14 cellular contexts compared by ENCODE assay signal in the genomic region with DNA sequence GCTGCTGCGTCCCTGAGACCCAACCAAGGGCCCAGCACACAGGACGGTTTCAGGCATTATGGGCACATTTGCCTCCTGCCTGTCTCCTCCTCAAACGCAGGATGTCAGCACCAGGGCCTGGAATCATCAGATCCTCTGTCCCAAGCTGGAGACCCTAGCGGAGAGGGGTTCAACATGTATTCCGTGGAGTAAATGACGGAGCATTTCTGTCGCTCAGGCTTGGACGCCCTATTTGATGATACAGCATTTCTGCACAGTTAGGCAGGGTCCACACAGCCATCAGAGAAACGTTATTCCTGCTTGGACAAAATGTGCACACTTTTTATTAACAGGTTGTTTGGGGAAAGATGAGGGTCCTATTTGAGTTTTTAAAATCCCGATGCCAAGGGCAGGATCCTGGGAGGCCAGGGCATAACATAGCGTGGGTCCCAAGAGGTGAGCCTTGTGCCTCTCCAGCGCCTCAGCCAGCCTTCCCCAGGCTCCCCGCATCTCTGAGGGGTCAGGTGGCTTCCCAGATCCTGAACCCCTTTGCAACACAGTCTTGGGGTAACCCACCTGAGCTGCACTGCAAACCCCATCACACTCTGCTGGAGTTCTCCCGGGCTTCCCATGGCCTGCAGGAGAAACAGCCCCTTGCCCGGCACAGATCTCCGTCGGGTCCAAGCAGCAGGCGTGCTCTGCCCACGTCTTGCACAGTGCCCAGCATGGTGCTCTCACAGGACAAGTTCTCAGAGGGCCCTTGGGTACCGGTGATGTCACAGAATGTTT.
DNase-seq lines count a peak whose midpoint lies in the region; ATAC-seq, FAIRE-seq and TF ChIP-seq lines count a peak whose summit lies in the region.
"Had no signal": no experiment of that assay in that cellular context is flagged by ENCODE, and none has a peak within 500 bp of the region (broad histone marks: within the 10 kb centered on the region; RNA-seq: fewer than 3 reads in every experiment).

No MANE protein-coding gene starts in this region.

- H3K9me3 ChIP-seq in HepG2 (ENCODE audit: low read length) (no peaks in the 10 kb centered on the region), right lobe of liver (no peaks in the 10 kb centered on the region), H1 (ENCODE audit: insufficient read depth in 2 of 2, low read depth in 1 of 2, low read length in 1 of 2) (no peaks in the 10 kb centered on the region; a peak in 1 of 4 replicates), small intestine (ENCODE audit: control insufficient read depth, low read depth) (no peaks in the 10 kb centered on the region), upper lobe of right lung (no peaks in the 10 kb centered on the region)

- no peak overlapping the region for H2BK20ac ChIP-seq in H1 (ENCODE audit: low read length)

- no peak overlapping the region for H3K4ac ChIP-seq in H1 (replicated peaks; ENCODE audit: insufficient read length, low read depth, low read length)

- H2BK120ac ChIP-seq in H1 (replicated peaks; ENCODE audit: low read depth, low read length): no peak overlapping the region

- no peak overlapping the region for H3K23ac ChIP-seq in H1 (ENCODE audit: insufficient read length)

- H3K14ac ChIP-seq in H1 (ENCODE audit: insufficient read length): no peak overlapping the region

- intact Hi-C loops in HepG2 (cut with micrococcal nuclease; ENCODE audit: unreplicated experiment): no loop called here
- intact Hi-C loops in right lobe of liver (cut with DNase I): no loop called here
- intact Hi-C loops in sciatic nerve (cut with DNase I): no loop called here
- intact Hi-C loops in upper lobe of right lung (cut with DNase I): no loop called here

- BruUV-seq in HepG2 (replicated peaks; lab: Mats Ljungman, UMichigan): no TSS peak

- H3K9ac ChIP-seq in HepG2 (ENCODE audit: insufficient read depth, low read depth, low read length) (no peak overlapping the region), H1 (replicated peaks in 1 of 4; ENCODE audit: extremely low read depth in 1 of 4, low read depth in 3 of 4, low read length in 3 of 4) (no peak overlapping the region)

- H3K27me3 ChIP-seq in HepG2 (ENCODE audit: control insufficient read depth in 1 of 2, insufficient read depth in 2 of 2, low read length in 2 of 2) (peaks cover 0 to 9% of the 10 kb centered on the region in 2 experiments; a peak in 4 of 5 replicates), right lobe of liver (no peaks in the 10 kb centered on the region), H1 (replicated peaks in 1 of 4; ENCODE audit: control insufficient read depth in 3 of 4, extremely low read depth in 1 of 4, insufficient read depth in 3 of 4, low read length in 3 of 4) (no peaks in the 10 kb centered on the region), small intestine (ENCODE audit: control insufficient read depth in 2 of 2, insufficient read depth in 2 of 2, low read length in 2 of 2) (no peaks in the 10 kb centered on the region), upper lobe of right lung (peaks cover 4% of the 10 kb centered on the region)

- no peak overlapping the region for H4K91ac ChIP-seq in H1 (replicated peaks; ENCODE audit: insufficient read length, low read length)

- H3K79me2 ChIP-seq in HepG2 (ENCODE audit: insufficient read depth, low read length): no peaks in the 10 kb centered on the region
- peaks cover 0 to 2% of the 10 kb centered on the region in 2 experiments; a peak in 1 of 4 replicates for H3K79me2 ChIP-seq in H1 (ENCODE audit: control insufficient read depth in 1 of 2, insufficient read depth in 2 of 2, low read length in 2 of 2)

- WGBS in HepG2 (ENCODE audit: low lambda C conversion rate): 44% methylated on average over 20 of the region's 20 CpGs
- 59% methylated on average over 6 of the region's 20 CpGs for WGBS in right lobe of liver (ENCODE audit: insufficient coverage, low coverage, low lambda C conversion rate, missing lambda C conversion rate)
- WGBS in H1 (ENCODE audit: extremely low coverage in 1 of 2, insufficient coverage in 1 of 2, insufficient read length in 1 of 2, insufficient replicate concordance in 2 of 2, low coverage in 1 of 2, low lambda C conversion rate in 2 of 2, missing lambda C conversion rate in 1 of 2), 2 experiments: 92% methylated on average over 20 of the region's 20 CpGs; no CpG with 5 or more reads in 1 of the 2 experiments
- 87 to 90% (median 88%) methylated on average over 20 of the region's 20 CpGs for WGBS in small intestine, 3 donors

- no peak overlapping the region for H4K8ac ChIP-seq in H1 (ENCODE audit: extremely low read depth, insufficient read depth, low read length)

- H2AFZ ChIP-seq in HepG2 (ENCODE audit: low read length): no peak overlapping the region
- H2AFZ ChIP-seq in H1 (ENCODE audit: low read length): 0 out of 2 replicates have a peak overlapping the region, but pooled peaks have one; percentile 44

- POLR2A ChIA-PET in HepG2 (lab: Yijun Ruan, JAX) (no interaction called here), H1 (lab: Charles Lee; ENCODE audit: partially characterized antibody) (no interaction called here)

- no peak overlapping the region for H2BK15ac ChIP-seq in H1 (ENCODE audit: low read length)

- DNase-seq in HepG2 (ENCODE audit: low spot score): no peak
- no peak for DNase-seq in right lobe of liver
- no peak for DNase-seq in H1 (ENCODE audit: low read depth in 1 of 2, low spot score in 2 of 2)
- peak; percentile 28 for DNase-seq in sciatic nerve (ENCODE audit: low spot score)
- no peak for DNase-seq in small intestine
- DNase-seq in upper lobe of right lung: no peak
- no peak for DNase-seq in glomerular visceral epithelial cell (ENCODE audit: extremely low spot score)
- DNase-seq: C1 segment of cervical spinal cord; CD4-positive, alpha-beta memory T cell; DMS79 had no signal

- no peaks in the 10 kb centered on the region for H3K23me2 ChIP-seq in H1 (ENCODE audit: low read depth, low read length)

- H3K36me3 ChIP-seq in HepG2 (replicated peaks in 1 of 2; ENCODE audit: control insufficient read depth in 1 of 2, insufficient read depth in 2 of 2, low read length in 2 of 2) (no peaks in the 10 kb centered on the region), right lobe of liver (no peaks in the 10 kb centered on the region), H1 (ENCODE audit: control insufficient read depth in 2 of 4, insufficient read depth in 4 of 4, low read length in 3 of 4) (no peaks in the 10 kb centered on the region), small intestine (ENCODE audit: control insufficient read depth in 2 of 2, insufficient read depth in 2 of 2, low read length in 2 of 2) (no peaks in the 10 kb centered on the region), upper lobe of right lung (no peaks in the 10 kb centered on the region)

- H4K20me1 ChIP-seq in HepG2 (ENCODE audit: insufficient read depth, low read length): no peaks in the 10 kb centered on the region
- H4K20me1 ChIP-seq in H1 (replicated peaks in 1 of 2; ENCODE audit: control insufficient read depth in 1 of 2, insufficient read depth in 2 of 2, low read length in 2 of 2): peaks cover 0 to 4% of the 10 kb centered on the region in 2 experiments

- H3K27ac ChIP-seq in HepG2 (ENCODE audit: extremely low read length, insufficient read depth, low read length) (no peak overlapping the region), right lobe of liver (no peak overlapping the region), H1 (ENCODE audit: low read depth, low read length) (no peak overlapping the region), small intestine (ENCODE audit: low read depth in 1 of 2, low read length in 1 of 2) (no peak overlapping the region), upper lobe of right lung (no peak overlapping the region)

- TF ChIP-seq CTCF in HepG2 (CRISPR knock-in tag; IDR thresholded peaks at IDR 0.05) (no peak), right lobe of liver (IDR thresholded peaks at IDR 0.05) (no peak), H1 (IDR thresholded peaks at IDR 0.05; ENCODE audit: control extremely low read depth in 1 of 3, insufficient read depth in 1 of 3, low read depth in 1 of 3, low read length in 3 of 3) (no peak), upper lobe of right lung (IDR thresholded peaks at IDR 0.05) (no peak)

- no peak overlapping the region for H3K4me2 ChIP-seq in HepG2 (ENCODE audit: low read depth, low read length)
- H3K4me2 ChIP-seq in H1 (ENCODE audit: insufficient read depth in 1 of 2, low read depth in 2 of 2, low read length in 2 of 2): no peak overlapping the region

- no peaks in the 10 kb centered on the region for H3K79me1 ChIP-seq in H1 (ENCODE audit: low read depth, low read length)

- in situ Hi-C loops in HepG2 (cut with HindIII; ENCODE audit: extremely low pct_ligation_motif_present, low pct_unique_long_range_greater_than_20kb): no loop called here

- no peak for TF ChIP-seq POLR2A in HepG2 (IDR thresholded peaks at IDR 0.05; ENCODE audit: insufficient read depth in 1 of 2, low read depth in 2 of 2, low read length in 2 of 2)
- no peak for TF ChIP-seq POLR2A in right lobe of liver (IDR thresholded peaks at IDR 0.05)
- TF ChIP-seq POLR2A in H1 (IDR thresholded peaks at IDR 0.05; ENCODE audit: control extremely low read depth in 1 of 2, low read depth in 2 of 2, low read length in 2 of 2): no peak

- H3K18ac ChIP-seq in H1 (ENCODE audit: extremely low read depth, low read length): no peak overlapping the region

- H4K5ac ChIP-seq in H1 (ENCODE audit: insufficient read length, low read depth, low read length): no peak overlapping the region

- no peak for ATAC-seq in HepG2
- no peak for ATAC-seq in right lobe of liver
- ATAC-seq in sciatic nerve: no peak
- ATAC-seq in upper lobe of right lung: no peak
- ATAC-seq: GM12878, HCT116 had no signal

- H2BK12ac ChIP-seq in H1 (ENCODE audit: low read depth, low read length): no peak overlapping the region

- H3K4me1 ChIP-seq in HepG2 (ENCODE audit: insufficient read depth, low read length) (no peaks in the 10 kb centered on the region), right lobe of liver (no peaks in the 10 kb centered on the region), H1 (replicated peaks in 1 of 4; ENCODE audit: control insufficient read depth in 3 of 4, insufficient read depth in 4 of 4, low read length in 3 of 4) (no peaks in the 10 kb centered on the region), small intestine (ENCODE audit: control insufficient read depth in 2 of 2, insufficient read depth in 1 of 2, low read depth in 1 of 2, low read length in 1 of 2) (peaks cover 0 to 2% of the 10 kb centered on the region in 2 donors), upper lobe of right lung (no peaks in the 10 kb centered on the region)

- H2AK5ac ChIP-seq in H1 (ENCODE audit: low read depth, low read length): no peak overlapping the region

- CTCF ChIA-PET in HepG2 (lab: Yijun Ruan, JAX; ENCODE audit: low intra/inter-chr PET ratio, low total read pairs) (no interaction called here), H1 (lab: Charles Lee; ENCODE audit: partially characterized antibody) (interaction anchor here (1.2 kb wide), 1 partner anchor 48 kb away, joined by 6 read pairs; no protein-coding TSS in a partner anchor)

- no peak overlapping the region for H3K4me3 ChIP-seq in HepG2 (replicated peaks in 1 of 3; ENCODE audit: insufficient read depth in 1 of 3, low read depth in 2 of 3, low read length in 3 of 3)
- H3K4me3 ChIP-seq in right lobe of liver: no peak overlapping the region
- no peak overlapping the region for H3K4me3 ChIP-seq in H1 (ENCODE audit: extremely low read depth in 1 of 4, insufficient read depth in 2 of 4, low read depth in 3 of 4, low read length in 4 of 4)
- no peak overlapping the region for H3K4me3 ChIP-seq in small intestine (ENCODE audit: low read depth in 1 of 2, low read length in 2 of 2)
- no peak overlapping the region for H3K4me3 ChIP-seq in upper lobe of right lung
- H3K4me3 ChIP-seq: GM12878 had no signal

- no peak overlapping the region for H3K56ac ChIP-seq in H1 (replicated peaks; ENCODE audit: insufficient read length, low read depth, low read length)

- TF ChIP-seq RAD21 in HepG2 (CRISPR knock-in tag; IDR thresholded peaks at IDR 0.05) (no peak), H1 (IDR thresholded peaks at IDR 0.05 in 1 of 2, conservative IDR thresholded peaks at IDR 0.05 in 1 of 2; ENCODE audit: low read depth in 2 of 2, low read length in 2 of 2) (no peak)

- H2BK5ac ChIP-seq in H1 (ENCODE audit: low read depth, low read length): no peak overlapping the region

- TF ChIP-seq EP300 in HepG2 (IDR thresholded peaks at IDR 0.05; ENCODE audit: low read depth in 2 of 2, low read length in 2 of 2): no peak
- no peak for TF ChIP-seq EP300 in HepG2 (CRISPR knock-in tag; IDR thresholded peaks at IDR 0.05; ENCODE audit: borderline replicate concordance)
- TF ChIP-seq EP300 in H1 (IDR thresholded peaks at IDR 0.05; ENCODE audit: borderline replicate concordance in 1 of 2, low read depth in 2 of 2, low read length in 2 of 2): no peak

- FAIRE-seq in HepG2 (lab: Jason Lieb, UNC) (no peak), H1 (lab: Jason Lieb, UNC) (no peak), small intestine (lab: Jason Lieb, UNC) (no peak)
- FAIRE-seq: GM12878, GM18507, H54 had no signal

Comparison
In these comparisons a context has a peak if more than half of its experiments do, and no peak if none do; other contexts are left out.
1. Of the 41 proteins assayed by ChIP-seq in both HepG2 and H1: peak only in HepG2: MAFK; only in H1: none; in both: none; in neither: 40.